In the genomic region with DNA sequence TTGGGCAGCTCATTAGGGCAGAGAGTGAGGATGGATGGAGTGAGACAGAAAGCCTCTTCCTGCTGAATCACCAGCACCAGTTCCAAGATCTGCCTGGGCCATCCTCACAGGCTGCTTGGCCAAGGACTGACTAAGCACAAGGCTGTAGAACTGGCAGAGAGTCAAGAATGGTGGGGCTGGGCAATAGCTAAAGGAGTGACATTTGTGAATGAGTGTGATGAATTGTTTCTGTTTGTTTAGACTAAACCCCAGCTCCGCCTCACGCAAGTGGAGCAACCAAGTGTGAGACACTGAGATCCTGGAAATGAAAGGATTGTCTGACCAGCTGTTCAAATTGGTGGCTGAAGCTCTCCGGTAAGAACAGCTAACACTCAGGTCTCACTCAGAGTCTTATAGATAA, we compare ENCODE assay signal across 1 cellular context.
TF ChIP-seq lines count a peak whose summit lies in the region.

No MANE protein-coding gene starts in this region.

TF ChIP-seq in HepG2, 621 proteins besides CTCF, POLR2A, EP300 and RAD21:
- TF ChIP-seq, protein P1, sequence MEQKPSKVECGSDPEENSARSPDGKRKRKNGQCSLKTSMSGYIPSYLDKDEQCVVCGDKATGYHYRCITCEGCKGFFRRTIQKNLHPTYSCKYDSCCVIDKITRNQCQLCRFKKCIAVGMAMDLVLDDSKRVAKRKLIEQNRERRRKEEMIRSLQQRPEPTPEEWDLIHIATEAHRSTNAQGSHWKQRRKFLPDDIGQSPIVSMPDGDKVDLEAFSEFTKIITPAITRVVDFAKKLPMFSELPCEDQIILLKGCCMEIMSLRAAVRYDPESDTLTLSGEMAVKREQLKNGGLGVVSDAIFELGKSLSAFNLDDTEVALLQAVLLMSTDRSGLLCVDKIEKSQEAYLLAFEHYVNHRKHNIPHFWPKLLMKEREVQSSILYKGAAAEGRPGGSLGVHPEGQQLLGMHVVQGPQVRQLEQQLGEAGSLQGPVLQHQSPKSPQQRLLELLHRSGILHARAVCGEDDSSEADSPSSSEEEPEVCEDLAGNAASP (CRISPR knock-in tag; IDR thresholded peaks at IDR 0.05; ENCODE audit: borderline replicate concordance), result no peak
- TF ChIP-seq ZNF331 (CRISPR knock-in tag; IDR thresholded peaks at IDR 0.05), result no peak
- no peak for TF ChIP-seq ZNF430 (CRISPR knock-in tag; IDR thresholded peaks at IDR 0.05)
- no peak for TF ChIP-seq ZNF781 (CRISPR knock-in tag; IDR thresholded peaks at IDR 0.05; ENCODE audit: borderline replicate concordance, not compliant biosample characterization)
- TF ChIP-seq NR2F6 (IDR thresholded peaks at IDR 0.05), result no peak
- no peak for TF ChIP-seq NR2F6 (CRISPR knock-in tag; IDR thresholded peaks at IDR 0.05)
- no peak for TF ChIP-seq RORA (CRISPR knock-in tag; IDR thresholded peaks at IDR 0.05)
- TF ChIP-seq, protein P2, sequence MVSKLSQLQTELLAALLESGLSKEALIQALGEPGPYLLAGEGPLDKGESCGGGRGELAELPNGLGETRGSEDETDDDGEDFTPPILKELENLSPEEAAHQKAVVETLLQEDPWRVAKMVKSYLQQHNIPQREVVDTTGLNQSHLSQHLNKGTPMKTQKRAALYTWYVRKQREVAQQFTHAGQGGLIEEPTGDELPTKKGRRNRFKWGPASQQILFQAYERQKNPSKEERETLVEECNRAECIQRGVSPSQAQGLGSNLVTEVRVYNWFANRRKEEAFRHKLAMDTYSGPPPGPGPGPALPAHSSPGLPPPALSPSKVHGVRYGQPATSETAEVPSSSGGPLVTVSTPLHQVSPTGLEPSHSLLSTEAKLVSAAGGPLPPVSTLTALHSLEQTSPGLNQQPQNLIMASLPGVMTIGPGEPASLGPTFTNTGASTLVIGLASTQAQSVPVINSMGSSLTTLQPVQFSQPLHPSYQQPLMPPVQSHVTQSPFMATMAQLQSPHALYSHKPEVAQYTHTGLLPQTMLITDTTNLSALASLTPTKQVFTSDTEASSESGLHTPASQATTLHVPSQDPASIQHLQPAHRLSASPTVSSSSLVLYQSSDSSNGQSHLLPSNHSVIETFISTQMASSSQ (IDR thresholded peaks at IDR 0.05; ENCODE audit: low read depth), result no peak
- TF ChIP-seq, protein P2 (CRISPR knock-in tag; IDR thresholded peaks at IDR 0.05; ENCODE audit: borderline replicate concordance), result no peak
- no peak for TF ChIP-seq ZNF460 (CRISPR knock-in tag; IDR thresholded peaks at IDR 0.05; ENCODE audit: borderline replicate concordance)
- no peak for TF ChIP-seq MYC (CRISPR knock-in tag; IDR thresholded peaks at IDR 0.05; ENCODE audit: borderline replicate concordance)
